Comparison of ENCODE assay signal across 18 cellular contexts in genomic region chr10:51075802-51076201, GRCh38. TPM values are rescaled to one million over a fixed set of nuclear protein-coding genes. Genes with fewer than 3 reads are reported as not detected.
A peak's percentile ranks its signal among the peaks of the same experiment; 100 is the strongest.
DNase-seq lines count a peak whose midpoint lies in the region; ATAC-seq and TF ChIP-seq lines count a peak whose summit lies in the region.
"Had no signal": no experiment of that assay in that cellular context is flagged by ENCODE, and none has a peak within 500 bp of the region (broad histone marks: within the 10 kb centered on the region; RNA-seq: fewer than 3 reads in every experiment).

No MANE protein-coding gene starts in this region.

- CTCF ChIA-PET in SK-N-SH (lab: Yijun Ruan, JAX), result interaction anchor here (1.2 kb wide), 1 partner anchor 12 kb away, joined by 9 read pairs; no protein-coding TSS in a partner anchor

- intact Hi-C loops in esophagus squamous epithelium (cut with DNase I), result no loop called here

- H3K4me3 ChIP-seq in SK-N-SH (ENCODE audit: low read depth in 2 of 2, low read length in 1 of 2) (peak overlapping the region in 1 of 2 experiments; percentile 57; a peak in 1 of 4 replicates), esophagus squamous epithelium (peak overlapping the region in 3 of 4 donors; percentile 53 to 74 (median 67)), upper lobe of left lung (peak overlapping the region in 3 of 4 donors; percentile 45 to 74 (median 61))

- peak overlapping the region; percentile 77 for H3K4me2 ChIP-seq in SK-N-SH

- no peaks in the 10 kb centered on the region; the same call in none of the 2 replicates for H3K79me2 ChIP-seq in SK-N-SH (ENCODE audit: insufficient read depth)

- no peak for TF ChIP-seq RAD21 in SK-N-SH (IDR thresholded peaks at IDR 0.05; ENCODE audit: low read length)

- no peaks in the 10 kb centered on the region for H3K36me3 Mint-ChIP-seq in neural crest cell (ENCODE audit: low read depth)
- H3K36me3 Mint-ChIP-seq: memory B cell had no signal

- ATAC-seq in SK-N-SH treated with all-trans-retinoic acid at 6 μM for 48 hours (no peak), upper lobe of left lung (ENCODE audit: low FRiP score in 2 of 2) (no peak), GM21515 (IDR thresholded peaks at IDR 0.05; ENCODE audit: unreplicated experiment) (no peak)

- no peak overlapping the region for H3K9ac ChIP-seq in SK-N-SH

- no peaks in the 10 kb centered on the region for H3K27me3 ChIP-seq in SK-N-SH (ENCODE audit: insufficient read depth)
- H3K27me3 ChIP-seq in esophagus squamous epithelium, result peaks cover 0 to 46% (median 1%) of the 10 kb centered on the region in 4 donors
- H3K27me3 ChIP-seq in upper lobe of left lung, result no peaks in the 10 kb centered on the region
- H3K27me3 ChIP-seq: SJCRH30 had no signal

- 83% methylated on average over 7 of the region's 7 CpGs for WGBS in SK-N-SH (ENCODE audit: low lambda C conversion rate)
- 52 to 75% methylated on average over 7 of the region's 7 CpGs for WGBS in esophagus squamous epithelium, 2 donors
- WGBS in upper lobe of left lung, 2 donors, result 66 to 79% methylated on average over 7 of the region's 7 CpGs

- no peak for TF ChIP-seq EP300 in SK-N-SH (IDR thresholded peaks at IDR 0.05; ENCODE audit: borderline replicate concordance in 1 of 2, low read depth in 1 of 2, low read length in 1 of 2)
- no peak for TF ChIP-seq EP300 in upper lobe of left lung (IDR thresholded peaks at IDR 0.05)

- H3K27me3 Mint-ChIP-seq in neural crest cell (ENCODE audit: low read depth), result peaks cover 47% of the 10 kb centered on the region

- H3K4me1 Mint-ChIP-seq in neural crest cell, result peaks cover 15% of the 10 kb centered on the region

- H3K4me3 Mint-ChIP-seq in neural crest cell, result peak overlapping the region; percentile 93

- no peak overlapping the region for H3K27ac Mint-ChIP-seq in neural crest cell (ENCODE audit: unreplicated experiment)
- H3K27ac Mint-ChIP-seq: memory B cell had no signal

- H2AFZ ChIP-seq in SK-N-SH (ENCODE audit: low read depth), result no peak overlapping the region

- H4K20me1 ChIP-seq in SK-N-SH (ENCODE audit: insufficient read depth), result no peaks in the 10 kb centered on the region

- H3K36me3 ChIP-seq in SK-N-SH (replicated peaks in 1 of 2; ENCODE audit: control insufficient read depth in 1 of 2, insufficient read depth in 2 of 2, low read length in 1 of 2) (no peaks in the 10 kb centered on the region), esophagus squamous epithelium (no peaks in the 10 kb centered on the region), upper lobe of left lung (no peaks in the 10 kb centered on the region)
- H3K36me3 ChIP-seq: prostate gland, SJCRH30 had no signal

- H3K9me2 ChIP-seq in SK-N-SH, result no peaks in the 10 kb centered on the region

- DNase-seq in SK-N-SH (no peak), esophagus squamous epithelium (lab: John Stamatoyannopoulos, UW) (no peak), neural crest cell (ENCODE audit: low read depth, low spot score) (no peak), upper lobe of left lung (no peak), NCI-H345 treated with DMSO at 0.1 percent for 48 hours (lab: John Stamatoyannopoulos, UW; ENCODE audit: unreplicated experiment) (no peak), NCI-H187 treated with DMSO at 0.1 percent for 48 hours (lab: John Stamatoyannopoulos, UW) (no peak)
- DNase-seq: 8988T; activated naive CD4-positive, alpha-beta T cell treated with Interleukin-2 at 50 U/mL for 16 hours; HCEC 1CT; MM.1S; NCI-H2107; SJCRH30; stimulated activated CD4-positive, alpha-beta T cell treated with anti-CD3 and anti-CD28 coated beads, Interleukin-4, amount 100 ng/mL, for 24 hours; stimulated activated naive CD4-positive, alpha-beta T cell had no signal

- H3K9me3 ChIP-seq in SK-N-SH (no peaks in the 10 kb centered on the region), esophagus squamous epithelium (no peaks in the 10 kb centered on the region), upper lobe of left lung (no peaks in the 10 kb centered on the region)
- H3K9me3 ChIP-seq: prostate gland, SJCRH30 had no signal

- TF ChIP-seq CTCF in SK-N-SH (IDR thresholded peaks at IDR 0.05), result no peak
- TF ChIP-seq CTCF in esophagus squamous epithelium (IDR thresholded peaks at IDR 0.05), result no peak
- TF ChIP-seq CTCF in neural crest cell (conservative IDR thresholded peaks at IDR 0.05), result no peak
- no peak for TF ChIP-seq CTCF in upper lobe of left lung (IDR thresholded peaks at IDR 0.05)

- no peaks in the 10 kb centered on the region for H3K9me3 Mint-ChIP-seq in neural crest cell
- H3K9me3 Mint-ChIP-seq: memory B cell had no signal

- POLR2A ChIA-PET in SK-N-SH (lab: Yijun Ruan, JAX), result no interaction called here

- TF ChIP-seq POLR2A in esophagus squamous epithelium (IDR thresholded peaks at IDR 0.05) (no peak), upper lobe of left lung (IDR thresholded peaks at IDR 0.05) (no peak)

- H3K4me1 ChIP-seq in SK-N-SH (ENCODE audit: control insufficient read depth in 1 of 2, insufficient read depth in 2 of 2, low read depth in 1 of 2, low read length in 1 of 2) (peaks cover 0 to 9% of the 10 kb centered on the region in 2 experiments; a peak in 1 of 4 replicates), esophagus squamous epithelium (peaks cover 4 to 41% (median 4%) of the 10 kb centered on the region in 3 donors), upper lobe of left lung (peaks cover 5 to 12% (median 10%) of the 10 kb centered on the region in 4 donors)
- H3K4me1 ChIP-seq: prostate gland, SJCRH30 had no signal

- no peaks in the 10 kb centered on the region for H3F3A ChIP-seq in SK-N-SH (replicated peaks; ENCODE audit: insufficient read depth)

- H3K27ac ChIP-seq in SK-N-SH (ENCODE audit: low read depth in 2 of 2, low read length in 1 of 2) (no peak overlapping the region), esophagus squamous epithelium (peak overlapping the region in 1 of 4 donors; percentile 87), upper lobe of left lung (peak overlapping the region in 1 of 4 donors; percentile 86)
- H3K27ac ChIP-seq: prostate gland, SJCRH30 had no signal

TF ChIP-seq in SK-N-SH, 30 proteins besides CTCF, POLR2A, EP300 and RAD21 (continues in another document):
- no peak for TF ChIP-seq MAX (IDR thresholded peaks at IDR 0.05; ENCODE audit: low read depth)
- no peak for TF ChIP-seq EZH2phosphoT487 (IDR thresholded peaks at IDR 0.05; ENCODE audit: borderline replicate concordance, low read depth)
- TF ChIP-seq POLR2AphosphoS5 (IDR thresholded peaks at IDR 0.05; ENCODE audit: low read depth, low read length), result no peak
- TF ChIP-seq ZBTB33 (IDR thresholded peaks at IDR 0.05; ENCODE audit: borderline replicate concordance, low read depth), result no peak
- TF ChIP-seq NRF1 (IDR thresholded peaks at IDR 0.05; ENCODE audit: low read depth, low read length), result no peak

TF ChIP-seq in SK-N-SH treated with all-trans-retinoic acid at 6 μM for 48 hours, 23 proteins besides CTCF, POLR2A, EP300 and RAD21 (continues in another document):
- no peak for TF ChIP-seq PPARA (CRISPR knock-in tag; IDR thresholded peaks at IDR 0.05; ENCODE audit: borderline replicate concordance)
- no peak for TF ChIP-seq SNAI2 (CRISPR knock-in tag; IDR thresholded peaks at IDR 0.05)
- no peak for TF ChIP-seq POU6F1 (CRISPR knock-in tag; IDR thresholded peaks at IDR 0.05; ENCODE audit: borderline replicate concordance, low read depth)
- no peak for TF ChIP-seq ZC3H10 (CRISPR knock-in tag; IDR thresholded peaks at IDR 0.05)
- no peak for TF ChIP-seq GLIS3 (CRISPR knock-in tag; IDR thresholded peaks at IDR 0.05)
- no peak for TF ChIP-seq ZFP30 (CRISPR knock-in tag; IDR thresholded peaks at IDR 0.05)
- no peak for TF ChIP-seq TSHZ2 (CRISPR knock-in tag; IDR thresholded peaks at IDR 0.05)

RNA-seq across cellular contexts. Expression of gene PRKG1, which starts 1.5 kb away (rescaled TPM):
- 4.1 and 4.3 TPM in 2 replicates for polyA plus RNA-seq in SK-N-SH (2012; rRNA removed)
- polyA plus RNA-seq in SK-N-SH (2012; cell fraction: cytosol; rRNA removed), result 3.6 and 3.8 TPM in 2 replicates
- 4.3 and 5.6 TPM in 2 replicates for polyA plus RNA-seq in SK-N-SH (2012; cell fraction: nucleus; rRNA removed)
- total RNA-seq in esophagus squamous epithelium, result 10 to 100 TPM in 1 of 4 donors, 1 to 10 TPM in 3; 2.0 to 10.9 (median 3.8) TPM
- total RNA-seq in neural crest cell, result 4.4 and 4.5 TPM in 2 replicates
- total RNA-seq in upper lobe of left lung, result 10 to 100 TPM; 12.9 to 43.0 (median 25.0) TPM
